ENCODE assay signal across 8 cellular contexts in genomic region chr7:100344560-100345287, GRCh38. TPM values are rescaled to one million over a fixed set of nuclear protein-coding genes. Genes with fewer than 3 reads are reported as not detected.
DNase-seq lines count a peak whose midpoint lies in the region; ATAC-seq and TF ChIP-seq lines count a peak whose summit lies in the region.
"Not testable (repeated sequence)": the region's sequence is repeated elsewhere in the genome, so short reads cannot be mapped to it uniquely, and the experiment has no call there.

No MANE protein-coding gene starts in this region.

- peak; percentile 77 for ATAC-seq in GM21360 (IDR thresholded peaks at IDR 0.05; ENCODE audit: unreplicated experiment)
- ATAC-seq in HG03439 (IDR thresholded peaks at IDR 0.05; ENCODE audit: unreplicated experiment), result peak; percentile 75
- peak; percentile 80 for ATAC-seq in effector memory CD8-positive, alpha-beta T cell (replicated peaks)

- H3K27me3 ChIP-seq in Caco-2 (replicated peaks; ENCODE audit: control insufficient read depth, insufficient read depth, low read length), result not testable (repeated sequence)

- BruUV-seq in Caco-2 (replicated peaks; lab: Mats Ljungman, UMichigan), result not testable (repeated sequence)

- peaks cover 23% of the 10 kb centered on the region for H3K4me1 Mint-ChIP-seq in Caco-2 (ENCODE audit: low read depth, unreplicated experiment)
- peaks cover 12 to 19% of the 10 kb centered on the region in 2 donors for H3K4me1 Mint-ChIP-seq in effector memory CD8-positive, alpha-beta T cell (ENCODE audit: low read depth in 2 of 2)
- not testable (repeated sequence) for H3K4me1 Mint-ChIP-seq in mesothelial cell of epicardium

- peak; percentile 33 to 76 for TF ChIP-seq CTCF in Caco-2 (IDR thresholded peaks at IDR 0.05; ENCODE audit: insufficient read depth in 1 of 2, low read depth in 1 of 2, low read length in 1 of 2, severe bottlenecking in 1 of 2, unreplicated experiment in 1 of 2)
- peak; percentile 78 for TF ChIP-seq CTCF in RWPE1 (conservative IDR thresholded peaks at IDR 0.05; ENCODE audit: low read depth)
- TF ChIP-seq CTCF in mesothelial cell of epicardium (IDR thresholded peaks at IDR 0.05; ENCODE audit: unreplicated experiment), result peak; percentile 38

- H3K27me3 Mint-ChIP-seq in Caco-2 (ENCODE audit: insufficient read depth, unreplicated experiment); effector memory CD8-positive, alpha-beta T cell; mesothelial cell of epicardium (ENCODE audit: low read depth): not testable (repeated sequence)

- CTCF ChIA-PET in Caco-2 (lab: Charles Lee), result interaction anchor here (0.6 to 0.9 kb wide), 2 partner anchors 17 to 212 kb away, joined by 3 to 4 read pairs; no protein-coding TSS in a partner anchor
- CTCF ChIA-PET in RWPE1 (lab: Yijun Ruan, JAX), result interaction anchor here (0.6 to 1.1 kb wide), 2 partner anchors 73 to 113 kb away, joined by 3 to 4 read pairs; no protein-coding TSS in a partner anchor

- DNase-seq in Caco-2, result peak; percentile 67 to 74
- not testable (repeated sequence) for DNase-seq in RWPE1 (ENCODE audit: low spot score); mesothelial cell of epicardium (ENCODE audit: low spot score in 2 of 2, unreplicated experiment in 2 of 2)
- DNase-seq in activated T-cell treated with anti-CD3 and anti-CD28 coated beads for 24 hours (ENCODE audit: low read depth), result peak; percentile 70
- DNase-seq in effector memory CD8-positive, alpha-beta T cell, result peak; percentile 78 to 84 (median 78)
- DNase-seq in stimulated activated CD4-positive, alpha-beta T cell treated with anti-CD3 and anti-CD28 coated beads, TNF-alpha, amount 100 ng/mL, for 48 hours (ENCODE audit: low read depth in 3 of 3), result peak; percentile 52 to 77 (median 65)

- H3K27ac Mint-ChIP-seq in Caco-2 (ENCODE audit: unreplicated experiment) (peak overlapping the region; percentile 46), mesothelial cell of epicardium (peak overlapping the region; percentile 89)
- H3K27ac Mint-ChIP-seq in effector memory CD8-positive, alpha-beta T cell, result peak overlapping the region; percentile 96 to 97

- POLR2A ChIA-PET in Caco-2 (lab: Charles Lee); RWPE1 (lab: Yijun Ruan, JAX; ENCODE audit: low non-redundant PET): not testable (repeated sequence)

- not testable (repeated sequence) for H3K9me3 Mint-ChIP-seq in Caco-2 (ENCODE audit: unreplicated experiment); effector memory CD8-positive, alpha-beta T cell; mesothelial cell of epicardium

- H3K4me3 ChIP-seq in Caco-2 (ENCODE audit: low read depth, low read length), result not testable (repeated sequence)

- H3K4me1 ChIP-seq in Caco-2, result peaks cover 11% of the 10 kb centered on the region; the same call in 1 of the 2 replicates

- H3K27ac ChIP-seq in RWPE1, result peak overlapping the region; percentile 69

- H3K4me3 Mint-ChIP-seq in Caco-2 (ENCODE audit: unreplicated experiment); mesothelial cell of epicardium: not testable (repeated sequence)
- H3K4me3 Mint-ChIP-seq in effector memory CD8-positive, alpha-beta T cell, result peak overlapping the region; percentile 69 to 75

- peaks cover 11% of the 10 kb centered on the region for H3K36me3 ChIP-seq in Caco-2 (ENCODE audit: control insufficient read depth, insufficient read depth, low read length)

- not testable (repeated sequence) for H3K9me3 ChIP-seq in Caco-2

- intact Hi-C loops in Caco-2 (cut with micrococcal nuclease; ENCODE audit: unreplicated experiment), result not testable (repeated sequence)

- H3K36me3 Mint-ChIP-seq in Caco-2 (ENCODE audit: insufficient read depth, unreplicated experiment) (peaks cover 96% of the 10 kb centered on the region), mesothelial cell of epicardium (peaks cover 33% of the 10 kb centered on the region)
- H3K36me3 Mint-ChIP-seq in effector memory CD8-positive, alpha-beta T cell (ENCODE audit: insufficient read depth), result peaks cover 67% of the 10 kb centered on the region

RNA-seq across cellular contexts. Expression of gene PILRB, which starts 13.2 kb away (rescaled TPM):
- 53.4 and 58.9 TPM in 2 replicates for total RNA-seq in Caco-2 (2022)
- 52.8 to 56.3 TPM (median 54.5 TPM) in 3 replicates for total RNA-seq in mesothelial cell of epicardium

RNA-seq across cellular contexts. Expression of gene PILRA, which starts 28.6 kb away (rescaled TPM):
- total RNA-seq in Caco-2 (2022), result 0.68 TPM in 1 of 2 replicates, not detected in the other
- total RNA-seq in mesothelial cell of epicardium, result 6.1 to 7.3 TPM (median 6.7 TPM) in 3 replicates

RNA-seq across cellular contexts. Expression of gene SPDYE3, which starts 37.2 kb away (rescaled TPM):
- total RNA-seq in Caco-2 (2022) (not detected in 2 replicates), mesothelial cell of epicardium (not detected in 3 replicates)

Comparison
In these comparisons a context has a peak if more than half of its experiments do, and no peak if none do; other contexts are left out.
1. H3K27ac Mint-ChIP-seq: peak in every context shown above with its lines; median percentile 96 in effector memory CD8-positive, alpha-beta T cell; 89 in mesothelial cell of epicardium; 46 in Caco-2.